In genomic region chr4:8538703-8539567, GRCh38 we compare ENCODE assay signal across 13 cellular contexts. TPM values are rescaled to one million over a fixed set of nuclear protein-coding genes. Genes with fewer than 3 reads are reported as not detected.
A peak's percentile ranks its signal among the peaks of the same experiment; 100 is the strongest.
DNase-seq lines count a peak whose midpoint lies in the region; ATAC-seq and TF ChIP-seq lines count a peak whose summit lies in the region.
"Had no signal": no experiment of that assay in that cellular context is flagged by ENCODE, and none has a peak within 500 bp of the region (broad histone marks: within the 10 kb centered on the region; RNA-seq: fewer than 3 reads in every experiment).

No MANE protein-coding gene starts in this region.

- no peak for TF ChIP-seq POLR2A in stomach (IDR thresholded peaks at IDR 0.05)

- H3K27ac ChIP-seq in stomach (no peak overlapping the region), aorta (ENCODE audit: low read depth in 1 of 2, low read length in 2 of 2) (no peak overlapping the region), neural progenitor cell (no peak overlapping the region)
- H3K27ac ChIP-seq: coronary artery had no signal

- TF ChIP-seq CTCF in fibroblast of pulmonary artery (IDR thresholded peaks at IDR 0.05; ENCODE audit: low read length, missing control alignments) (no peak), stomach (IDR thresholded peaks at IDR 0.05) (no peak), neural progenitor cell (IDR thresholded peaks at IDR 0.05) (no peak)

- TF ChIP-seq EP300 in stomach (IDR thresholded peaks at IDR 0.05) = no peak

- H3K27me3 ChIP-seq in stomach = no peaks in the 10 kb centered on the region
- H3K27me3 ChIP-seq in aorta (ENCODE audit: control insufficient read depth in 1 of 2, insufficient read depth in 2 of 2, low read length in 1 of 2) = no peaks in the 10 kb centered on the region
- H3K27me3 ChIP-seq in neural progenitor cell = no peaks in the 10 kb centered on the region

- H3K27me3 Mint-ChIP-seq in activated naive CD4-positive, alpha-beta T cell treated with anti-CD3 and anti-CD28 coated beads for 36 hours (ENCODE audit: low read depth) = peaks cover 2% of the 10 kb centered on the region
- peaks cover 13% of the 10 kb centered on the region for H3K27me3 Mint-ChIP-seq in neural progenitor cell (ENCODE audit: insufficient read depth, low read depth)

- no peak overlapping the region for H2AFZ ChIP-seq in neural progenitor cell (replicated peaks)

- H3K4me1 ChIP-seq in stomach (peaks cover 18 to 40% (median 35%) of the 10 kb centered on the region in 4 donors), aorta (ENCODE audit: control insufficient read depth in 1 of 2, insufficient read depth in 2 of 2, low read length in 2 of 2) (no peaks in the 10 kb centered on the region), neural progenitor cell (no peaks in the 10 kb centered on the region)

- H3K27ac Mint-ChIP-seq in activated naive CD4-positive, alpha-beta T cell treated with anti-CD3 and anti-CD28 coated beads for 36 hours = no peak overlapping the region
- H3K27ac Mint-ChIP-seq in neural progenitor cell = no peak overlapping the region
- H3K27ac Mint-ChIP-seq: naive B cell had no signal

- H3K9me3 ChIP-seq in stomach = no peaks in the 10 kb centered on the region
- H3K9me3 ChIP-seq in aorta (ENCODE audit: control insufficient read depth, low read length) = no peaks in the 10 kb centered on the region
- no peaks in the 10 kb centered on the region for H3K9me3 ChIP-seq in neural progenitor cell (ENCODE audit: low read depth)

- no peaks in the 10 kb centered on the region for H4K20me1 ChIP-seq in neural progenitor cell (ENCODE audit: low read depth)

- WGBS in stomach, 5 donors = 78 to 89% (median 82%) methylated on average over 14 to 15 of the region's 15 CpGs
- 83 to 87% methylated on average over 15 of the region's 15 CpGs for WGBS in aorta, 2 donors

- H3K79me2 ChIP-seq in neural progenitor cell (ENCODE audit: low read depth) = no peaks in the 10 kb centered on the region

- peak; percentile 43 for DNase-seq in HCEC 1CT
- peak; percentile 60 to 71 for DNase-seq in SW 1271 (lab: John Stamatoyannopoulos, UW)
- peak; percentile 26 for DNase-seq in fibroblast of pulmonary artery (ENCODE audit: low read depth)
- DNase-seq in stomach = peak; percentile 63
- no peak for DNase-seq in activated naive CD4-positive, alpha-beta T cell treated with anti-CD3 and anti-CD28 coated beads for 36 hours
- DNase-seq in aorta = no peak
- no peak for DNase-seq in neural progenitor cell (ENCODE audit: low spot score)
- DNase-seq: activated CD4-positive, CD25-positive, alpha-beta regulatory T cell treated with anti-CD3 and anti-CD28 coated beads, Interleukin-2, amount 50 U/mL, for 72 hours; activated effector memory CD4-positive, alpha-beta T cell treated with anti-CD3 and anti-CD28 coated beads, Interleukin-2, amount 50 U/mL, for 16 hours; naive B cell; NCI-H2081 treated with DMSO at 0.1 percent for 48 hours; small intestine had no signal

- no peak for ATAC-seq in aorta (ENCODE audit: low FRiP score)

- no peaks in the 10 kb centered on the region for H3F3A ChIP-seq in neural progenitor cell (ENCODE audit: low read depth)

- no peak overlapping the region for H3K9ac ChIP-seq in neural progenitor cell

- H3K4me2 ChIP-seq in neural progenitor cell = no peak overlapping the region

- H3K4me3 ChIP-seq in fibroblast of pulmonary artery (replicated peaks; ENCODE audit: low read depth, low read length) = no peak overlapping the region
- H3K4me3 ChIP-seq in stomach = no peak overlapping the region
- H3K4me3 ChIP-seq in aorta (ENCODE audit: low read length in 2 of 2) = no peak overlapping the region
- H3K4me3 ChIP-seq in neural progenitor cell = no peak overlapping the region
- H3K4me3 ChIP-seq: coronary artery had no signal

- intact Hi-C loops in stomach (cut with DNase I; ENCODE audit: low total_unique reads) = no loop called here
- intact Hi-C loops in activated naive CD4-positive, alpha-beta T cell treated with anti-CD3 and anti-CD28 coated beads for 36 hours (cut with micrococcal nuclease) = no loop called here
- intact Hi-C loops in aorta (cut with DNase I) = no loop called here

- CTCF ChIA-PET in activated naive CD4-positive, alpha-beta T cell treated with anti-CD3 and anti-CD28 coated beads for 36 hours (lab: Charles Lee) = interaction anchor here (0.7 kb wide), 1 partner anchor 273 kb away, joined by 7 read pairs; no protein-coding TSS in a partner anchor

- peaks cover 9% of the 10 kb centered on the region for H3K9me3 Mint-ChIP-seq in activated naive CD4-positive, alpha-beta T cell treated with anti-CD3 and anti-CD28 coated beads for 36 hours
- no peaks in the 10 kb centered on the region for H3K9me3 Mint-ChIP-seq in neural progenitor cell

- H3K4me1 Mint-ChIP-seq in activated naive CD4-positive, alpha-beta T cell treated with anti-CD3 and anti-CD28 coated beads for 36 hours (ENCODE audit: low read depth) = peaks cover 6% of the 10 kb centered on the region
- peaks cover 14% of the 10 kb centered on the region for H3K4me1 Mint-ChIP-seq in neural progenitor cell
- H3K4me1 Mint-ChIP-seq: naive B cell had no signal

- peaks cover 1% of the 10 kb centered on the region for H3K36me3 Mint-ChIP-seq in activated naive CD4-positive, alpha-beta T cell treated with anti-CD3 and anti-CD28 coated beads for 36 hours (ENCODE audit: low read depth)
- no peaks in the 10 kb centered on the region for H3K36me3 Mint-ChIP-seq in neural progenitor cell

- H3K4me3 Mint-ChIP-seq in activated naive CD4-positive, alpha-beta T cell treated with anti-CD3 and anti-CD28 coated beads for 36 hours = no peak overlapping the region
- no peak overlapping the region for H3K4me3 Mint-ChIP-seq in neural progenitor cell
- H3K4me3 Mint-ChIP-seq: naive B cell had no signal

- no peaks in the 10 kb centered on the region for H3K36me3 ChIP-seq in stomach
- no peaks in the 10 kb centered on the region for H3K36me3 ChIP-seq in aorta (ENCODE audit: control insufficient read depth in 1 of 2, insufficient read depth in 2 of 2, low read length in 1 of 2)
- no peaks in the 10 kb centered on the region for H3K36me3 ChIP-seq in neural progenitor cell

RNA-seq across cellular contexts. Expression of gene GPR78, which starts 41.3 kb away (rescaled TPM):
- under 1 TPM in 1 of 5 donors, not detected in 4; 0.55 TPM for total RNA-seq in stomach
- 1 to 10 TPM in 1 of 3 donors, under 1 TPM in 1, not detected in 1; 0.31 to 2.3 TPM for polyA plus RNA-seq in stomach
- not detected for total RNA-seq in activated naive CD4-positive, alpha-beta T cell treated with anti-CD3 and anti-CD28 coated beads for 36 hours
- total RNA-seq in aorta = under 1 TPM in 1 of 2 donors, not detected in 1; 0.48 TPM
- polyA plus RNA-seq in aorta = not detected
- total RNA-seq in neural progenitor cell (ENCODE audit: low replicate concordance) = 0.09 and 0.28 TPM in 2 replicates
- polyA plus RNA-seq: small intestine had no signal

RNA-seq across cellular contexts. Expression of gene CPZ, which starts 53.6 kb away (rescaled TPM):
- total RNA-seq in stomach = 10 to 100 TPM in 1 of 5 donors, 1 to 10 TPM in 2, not detected in 2; 2.3 to 13.2 (median 4.3) TPM
- polyA plus RNA-seq in stomach = 1 to 10 TPM in 1 of 3 donors, under 1 TPM in 2; 0.25 to 7.5 (median 0.92) TPM
- total RNA-seq in activated naive CD4-positive, alpha-beta T cell treated with anti-CD3 and anti-CD28 coated beads for 36 hours = not detected
- total RNA-seq in aorta = 1 to 10 TPM; 3.8 to 10.0 TPM
- polyA plus RNA-seq in aorta = under 1 TPM; 0.13 to 0.82 TPM
- 5.9 TPM in 1 of 2 replicates, not detected in the other for total RNA-seq in neural progenitor cell (ENCODE audit: low replicate concordance)

Comparison
In these comparisons a context has a peak if more than half of its experiments do, and no peak if none do; other contexts are left out.
1. DNase-seq: peak in HCEC 1CT (single experiment), SW 1271 (2 of 2), fibroblast of pulmonary artery (single experiment) and stomach (single experiment); none in activated naive CD4-positive, alpha-beta T cell treated with anti-CD3 and anti-CD28 coated beads for 36 hours (single experiment), aorta (0 of 2) and neural progenitor cell (single experiment).